9 cellular contexts compared by ENCODE assay signal in the genomic region with DNA sequence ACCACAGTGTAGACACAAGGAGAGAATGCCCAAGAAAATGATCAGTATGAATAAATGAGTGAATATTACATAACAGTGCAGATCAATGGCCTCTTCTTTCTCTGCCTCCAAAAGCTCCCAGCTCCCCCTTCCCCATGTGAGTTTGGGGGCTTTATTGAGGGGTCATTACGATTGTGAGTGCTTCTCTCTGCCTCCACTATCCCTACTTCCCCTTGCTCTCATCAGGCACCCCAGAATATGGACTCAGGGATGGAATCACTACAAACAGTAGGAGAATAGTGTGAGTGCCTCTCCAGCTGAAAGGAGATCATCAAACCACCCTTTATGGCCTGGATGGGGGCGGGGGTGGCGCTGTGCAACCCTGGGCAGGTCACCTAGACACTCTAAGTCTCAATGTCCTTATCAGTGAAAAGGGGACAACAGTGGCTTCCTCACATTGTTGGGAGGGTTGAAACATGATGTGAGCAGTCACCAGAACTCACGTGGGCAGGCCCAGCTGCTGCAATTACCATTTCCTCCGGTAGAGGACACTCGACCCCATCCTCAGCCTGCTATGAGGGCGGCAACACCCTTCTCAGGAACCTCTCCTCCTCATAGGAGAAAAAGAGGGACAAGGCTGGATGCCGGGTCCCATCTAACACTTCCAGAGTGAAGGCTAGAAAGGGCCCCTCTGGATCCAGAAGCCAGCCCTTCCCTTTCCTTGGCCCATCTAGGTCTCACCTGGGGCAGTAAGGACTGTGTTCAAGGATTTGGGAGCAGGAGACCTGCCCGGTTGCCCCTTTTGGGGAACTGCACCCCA. TPM values are rescaled to one million over a fixed set of nuclear protein-coding genes. Genes with fewer than 3 reads are reported as not detected.
A peak's percentile ranks its signal among the peaks of the same experiment; 100 is the strongest.
DNase-seq lines count a peak whose midpoint lies in the region; TF ChIP-seq lines count a peak whose summit lies in the region.
"Had no signal": no experiment of that assay in that cellular context is flagged by ENCODE, and none has a peak within 500 bp of the region (broad histone marks: within the 10 kb centered on the region; RNA-seq: fewer than 3 reads in every experiment).

No MANE protein-coding gene starts in this region.

- no peaks in the 10 kb centered on the region for H3K79me2 ChIP-seq in parathyroid adenoma

- peak overlapping the region; percentile 28 for H3K9ac ChIP-seq in SK-N-MC (ENCODE audit: insufficient read length)
- H3K9ac ChIP-seq in parathyroid adenoma, result no peak overlapping the region
- H3K9ac ChIP-seq: BLaER1 had no signal

- H3K4me2 ChIP-seq in parathyroid adenoma (ENCODE audit: low read length), result no peak overlapping the region
- H3K4me2 ChIP-seq: BLaER1 had no signal

- H3K36me3 ChIP-seq in SK-N-MC (ENCODE audit: insufficient read depth, low read length) (no peaks in the 10 kb centered on the region), parathyroid adenoma (ENCODE audit: control insufficient read depth, insufficient read depth, low read length) (no peaks in the 10 kb centered on the region), thyroid gland (no peaks in the 10 kb centered on the region)
- H3K36me3 ChIP-seq: BLaER1 had no signal

- no peak overlapping the region for H3K4me3 ChIP-seq in SK-N-MC
- no peak overlapping the region for H3K4me3 ChIP-seq in parathyroid adenoma (ENCODE audit: low read depth, low read length)
- H3K4me3 ChIP-seq in thyroid gland (replicated peaks in 1 of 3), result no peak overlapping the region
- H3K4me3 ChIP-seq: BLaER1 had no signal

- intact Hi-C loops in thyroid gland (cut with DNase I), result loop anchor here (2.0 kb wide), 1 partner anchor 58 kb away; no protein-coding TSS in a partner anchor

- peak overlapping the region; percentile 5 for H2AFZ ChIP-seq in parathyroid adenoma

- DNase-seq in SIG-M5 treated with dmso at 0.1 percent for 504 hours (lab: John Stamatoyannopoulos, UW; ENCODE audit: unreplicated experiment), result peak; percentile 85
- DNase-seq in SIG-M5 (lab: John Stamatoyannopoulos, UW), result no peak
- DNase-seq in NCI-H1092 treated with DMSO at 0.1 percent for 48 hours (lab: John Stamatoyannopoulos, UW), result peak; percentile 74
- DNase-seq in SK-N-MC (ENCODE audit: low read depth, low spot score), result peak; percentile 42
- peak; percentile 81 for DNase-seq in activated naive CD4-positive, alpha-beta T cell treated with anti-CD3 and anti-CD28 coated beads, Interleukin-2, amount 50 U/mL, for 16 hours
- DNase-seq in glomerular endothelial cell (ENCODE audit: extremely low read depth, low read depth, low spot score), result peak; percentile 62
- peak; percentile 80 to 81 for DNase-seq in thyroid gland

- peak; percentile 99 for TF ChIP-seq CTCF in parathyroid adenoma (IDR thresholded peaks at IDR 0.05)
- TF ChIP-seq CTCF in thyroid gland (IDR thresholded peaks at IDR 0.05), result peak; percentile 92 to 96 (median 92)

- H3K27me3 ChIP-seq in parathyroid adenoma (ENCODE audit: control insufficient read depth, insufficient read depth, low read length) (no peaks in the 10 kb centered on the region), thyroid gland (peaks cover 30% of the 10 kb centered on the region)

- H3K4me1 ChIP-seq in parathyroid adenoma (no peaks in the 10 kb centered on the region), thyroid gland (peaks cover 12 to 26% of the 10 kb centered on the region in 2 donors)

- no peak overlapping the region for H3K27ac ChIP-seq in SK-N-MC
- H3K27ac ChIP-seq in parathyroid adenoma, result no peak overlapping the region
- no peak overlapping the region for H3K27ac ChIP-seq in thyroid gland
- H3K27ac ChIP-seq: BLaER1 had no signal

- H3K9me3 ChIP-seq in SK-N-MC (ENCODE audit: low read depth, low read length) (no peaks in the 10 kb centered on the region), parathyroid adenoma (ENCODE audit: control insufficient read depth, low read length) (no peaks in the 10 kb centered on the region), thyroid gland (no peaks in the 10 kb centered on the region)
- H3K9me3 ChIP-seq: BLaER1 had no signal

- no peak for TF ChIP-seq POLR2A in thyroid gland (IDR thresholded peaks at IDR 0.05)

- WGBS in thyroid gland, 2 donors, result 13 to 14% methylated on average over 9 of the region's 9 CpGs

RNA-seq across cellular contexts. Expression of a gene that starts 2.1 kb away (rescaled TPM):
- total RNA-seq in glomerular endothelial cell (2.7 and 2.8 TPM in 2 replicates), thyroid gland (1 to 10 TPM in 1 of 4 donors, under 1 TPM in 3; 0.20 to 1.8 (median 0.41) TPM)

RNA-seq across cellular contexts. Expression of a gene that starts 28.2 kb away (rescaled TPM):
- total RNA-seq in glomerular endothelial cell (31.7 and 45.8 TPM in 2 replicates), thyroid gland (100 to 1,000 TPM; 111 to 192 (median 115) TPM)

RNA-seq across cellular contexts. Expression of a gene that starts 53.2 kb away (rescaled TPM):
- total RNA-seq in glomerular endothelial cell (6.1 and 13.3 TPM in 2 replicates), thyroid gland (10 to 100 TPM; 12.4 to 29.0 (median 18.2) TPM)
